In the genomic region with DNA sequence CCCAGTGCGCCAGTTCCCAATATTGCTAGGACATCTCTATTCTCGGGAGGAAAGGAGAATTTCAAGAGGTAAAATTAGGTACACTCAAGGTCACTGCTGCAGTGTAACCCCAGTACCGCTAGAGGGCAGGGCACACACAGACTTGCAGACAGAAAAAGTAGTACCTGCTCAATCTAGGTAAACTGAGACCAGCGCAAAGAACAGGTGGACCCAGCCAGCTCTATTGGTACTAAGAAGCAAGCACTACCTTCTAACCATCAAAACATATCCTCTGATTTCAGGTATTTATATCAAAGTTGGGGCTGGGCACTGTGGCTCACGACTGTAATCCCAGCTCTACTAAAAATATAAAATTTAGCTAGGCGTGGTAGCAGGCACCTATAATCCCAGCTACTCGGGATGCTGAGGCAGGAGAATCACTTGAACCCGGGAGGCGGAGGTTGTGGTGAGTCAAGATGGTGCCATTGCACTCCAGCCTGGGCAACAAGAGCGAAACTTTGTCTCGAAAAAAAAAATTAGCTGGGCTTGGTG, we compare ENCODE assay signal across 9 cellular contexts. TPM values are rescaled to one million over a fixed set of nuclear protein-coding genes. Genes with fewer than 3 reads are reported as not detected.
DNase-seq lines count a peak whose midpoint lies in the region; ATAC-seq, FAIRE-seq and TF ChIP-seq lines count a peak whose summit lies in the region.
"Had no signal": no experiment of that assay in that cellular context is flagged by ENCODE, and none has a peak within 500 bp of the region (broad histone marks: within the 10 kb centered on the region; RNA-seq: fewer than 3 reads in every experiment).

No MANE protein-coding gene starts in this region.

- peaks cover 11% of the 10 kb centered on the region for H3K79me2 ChIP-seq in OCI-LY3 (ENCODE audit: low read length)

- H3K4me1 ChIP-seq in A549, result peaks cover 29% of the 10 kb centered on the region
- H3K4me1 ChIP-seq in OCI-LY3 (ENCODE audit: low read length), result peaks cover 42% of the 10 kb centered on the region

- TF ChIP-seq EP300 in A549 (IDR thresholded peaks at IDR 0.05), result no peak

- no peak for ATAC-seq in A549
- ATAC-seq in activated T-cell treated with anti-CD3 and anti-CD28 coated beads, Interleukin-2, amount 50 U/mL, for 72 hours (replicated peaks in 1 of 2), result no peak
- ATAC-seq in HG03095 (IDR thresholded peaks at IDR 0.05; ENCODE audit: unreplicated experiment), result no peak
- ATAC-seq in GM21619 (IDR thresholded peaks at IDR 0.05; ENCODE audit: unreplicated experiment), result no peak

- WGBS in A549 (ENCODE audit: missing lambda C conversion rate), result 32% methylated on average over 11 of the region's 11 CpGs

- H3K4me2 ChIP-seq in A549 (peak overlapping the region; percentile 70), OCI-LY3 (ENCODE audit: low read length) (peak overlapping the region; percentile 93)

- DNase-seq in A549 (ENCODE audit: low read depth in 1 of 2, low spot score in 1 of 2) (peak; percentile 56 to 81), fibroblast of pulmonary artery (ENCODE audit: low read depth) (peak; percentile 71), posterior cingulate gyrus (peak in 7 of 10 donors; percentile 55 to 94 (median 70))
- DNase-seq in activated T-cell treated with anti-CD3 and anti-CD28 coated beads, Interleukin-2, amount 50 U/mL, for 72 hours, result peak; percentile 66 to 76

- H3K4me3 Mint-ChIP-seq in activated T-cell treated with anti-CD3 and anti-CD28 coated beads, Interleukin-2, amount 50 U/mL, for 72 hours, result no peak overlapping the region

- H4K20me1 ChIP-seq in OCI-LY3 (ENCODE audit: insufficient read depth, low read length), result no peaks in the 10 kb centered on the region

- peak; percentile 81 for FAIRE-seq in A549 (lab: Jason Lieb, UNC)

- TF ChIP-seq RAD21 in A549 (conservative IDR thresholded peaks at IDR 0.05 in 1 of 2, IDR thresholded peaks at IDR 0.05 in 1 of 2), result peak; percentile 94 to 99

- no peak overlapping the region for H2AFZ ChIP-seq in OCI-LY3 (ENCODE audit: low read depth, low read length)

- POLR2A ChIA-PET in A549 (lab: Yijun Ruan, JAX), result interaction anchor here (0.6 to 0.7 kb wide), 2 partner anchors 11 to 109 kb away, joined by 3 to 4 read pairs; a partner anchor contains a TSS

- H3K4me3 ChIP-seq in A549 (no peak overlapping the region), OCI-LY3 (ENCODE audit: low read length) (peak overlapping the region; percentile 75), fibroblast of pulmonary artery (replicated peaks; ENCODE audit: low read depth, low read length) (no peak overlapping the region)

- peaks cover 39% of the 10 kb centered on the region for H3K4me1 Mint-ChIP-seq in activated T-cell treated with anti-CD3 and anti-CD28 coated beads, Interleukin-2, amount 50 U/mL, for 72 hours (ENCODE audit: low read depth)

- peaks cover 0 to 5% of the 10 kb centered on the region in 2 donors for H3K36me3 Mint-ChIP-seq in activated T-cell treated with anti-CD3 and anti-CD28 coated beads, Interleukin-2, amount 50 U/mL, for 72 hours (ENCODE audit: insufficient read depth in 2 of 2)

- peak overlapping the region; percentile 14 to 67; a peak in 3 of 6 replicates for H3K27ac ChIP-seq in A549
- H3K27ac ChIP-seq in OCI-LY3 (ENCODE audit: low read length), result no peak overlapping the region

- H3K9me3 ChIP-seq in A549 (no peaks in the 10 kb centered on the region), OCI-LY3 (ENCODE audit: insufficient read depth, low read length) (no peaks in the 10 kb centered on the region)

- CTCF ChIA-PET in A549 (lab: Yijun Ruan, JAX), result interaction anchor here (0.6 to 23.8 kb wide), 55 partner anchors 9 to 1937 kb away, joined by 3 to 591 read pairs (median 4); a partner anchor contains a TSS

- no peak for TF ChIP-seq POLR2A in A549 (IDR thresholded peaks at IDR 0.05; ENCODE audit: low read length)

- H3K27me3 ChIP-seq in OCI-LY3 (ENCODE audit: low read depth, low read length), result no peaks in the 10 kb centered on the region

- H3K9ac ChIP-seq in OCI-LY3 (ENCODE audit: low read length), result peak overlapping the region; percentile 54

- TF ChIP-seq CTCF in A549 (IDR thresholded peaks at IDR 0.05), result peak; percentile 99
- TF ChIP-seq CTCF in GM12873 (IDR thresholded peaks at IDR 0.05; ENCODE audit: insufficient read depth, low read depth, low read length, missing control alignments), result peak; percentile 99
- TF ChIP-seq CTCF in OCI-LY3 (IDR thresholded peaks at IDR 0.05; ENCODE audit: low read depth, low read length), result peak; percentile 85
- TF ChIP-seq CTCF in fibroblast of pulmonary artery (IDR thresholded peaks at IDR 0.05; ENCODE audit: low read length, missing control alignments), result no peak

- H3K36me3 ChIP-seq in OCI-LY3 (replicated peaks; ENCODE audit: low read depth, low read length), result peaks cover 4% of the 10 kb centered on the region

- H3K27ac Mint-ChIP-seq in activated T-cell treated with anti-CD3 and anti-CD28 coated beads, Interleukin-2, amount 50 U/mL, for 72 hours, result no peak overlapping the region

- H3K9me3 Mint-ChIP-seq in activated T-cell treated with anti-CD3 and anti-CD28 coated beads, Interleukin-2, amount 50 U/mL, for 72 hours, result no peaks in the 10 kb centered on the region

- no peaks in the 10 kb centered on the region for H3K27me3 Mint-ChIP-seq in activated T-cell treated with anti-CD3 and anti-CD28 coated beads, Interleukin-2, amount 50 U/mL, for 72 hours (ENCODE audit: low read depth)

- intact Hi-C loops in posterior cingulate gyrus (cut with DNase I), result loop anchor here (5.0 kb wide), 1 partner anchor 61 kb away; no protein-coding TSS in a partner anchor

TF ChIP-seq in A549, 52 proteins besides CTCF, POLR2A, EP300 and RAD21:
- TF ChIP-seq ESRRA (IDR thresholded peaks at IDR 0.05; ENCODE audit: borderline replicate concordance, low read length) (peak; percentile 97), MAFK (IDR thresholded peaks at IDR 0.05; ENCODE audit: partially characterized antibody) (no peak), SMC3 (IDR thresholded peaks at IDR 0.05) (peak; percentile 84)
- TF ChIP-seq, protein P1, sequence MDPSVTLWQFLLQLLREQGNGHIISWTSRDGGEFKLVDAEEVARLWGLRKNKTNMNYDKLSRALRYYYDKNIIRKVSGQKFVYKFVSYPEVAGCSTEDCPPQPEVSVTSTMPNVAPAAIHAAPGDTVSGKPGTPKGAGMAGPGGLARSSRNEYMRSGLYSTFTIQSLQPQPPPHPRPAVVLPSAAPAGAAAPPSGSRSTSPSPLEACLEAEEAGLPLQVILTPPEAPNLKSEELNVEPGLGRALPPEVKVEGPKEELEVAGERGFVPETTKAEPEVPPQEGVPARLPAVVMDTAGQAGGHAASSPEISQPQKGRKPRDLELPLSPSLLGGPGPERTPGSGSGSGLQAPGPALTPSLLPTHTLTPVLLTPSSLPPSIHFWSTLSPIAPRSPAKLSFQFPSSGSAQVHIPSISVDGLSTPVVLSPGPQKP (IDR thresholded peaks at IDR 0.05; ENCODE audit: low read depth, low read length), result no peak

RNA-seq across cellular contexts. Expression of a gene that starts 3.6 kb away (rescaled TPM):
- 4.6 and 4.9 TPM in 2 replicates for polyA plus RNA-seq in A549 (2011; rRNA removed)
- 14.4 and 20.1 TPM in 2 replicates for polyA plus RNA-seq in A549 (2012; cell fraction: cytosol; rRNA removed)
- 71.8 and 82.1 TPM in 2 replicates for polyA plus RNA-seq in A549 (2012; cell fraction: nucleus; rRNA removed)
- 22.6 to 26.8 TPM (median 25.5 TPM) in 3 replicates for polyA plus RNA-seq in A549 (2017; fragmentation: RNase III; extraction: RNeasy Plus Mini Kit Qiagen cat#74134 plus additional on column Dnase treatment)
- 8.8 and 11.0 TPM in 2 replicates for polyA minus RNA-seq in A549 (2011; rRNA and poly(A)+ RNA removed)
- total RNA-seq in activated T-cell treated with anti-CD3 and anti-CD28 coated beads, Interleukin-2, amount 50 U/mL, for 72 hours, result 10 to 100 TPM in 1 of 2 donors, 1 to 10 TPM in 1; 9.4 to 11.2 TPM

RNA-seq across cellular contexts. Expression of a gene that starts 10.7 kb away (rescaled TPM):
- polyA plus RNA-seq in A549 (2011; rRNA removed), result 3.4 and 4.5 TPM in 2 replicates
- 0.70 and 0.96 TPM in 2 replicates for polyA plus RNA-seq in A549 (2012; cell fraction: cytosol; rRNA removed)
- polyA plus RNA-seq in A549 (2012; cell fraction: nucleus; rRNA removed), result 0.71 and 0.89 TPM in 2 replicates
- polyA plus RNA-seq in A549 (2017; fragmentation: RNase III; extraction: RNeasy Plus Mini Kit Qiagen cat#74134 plus additional on column Dnase treatment), result 3.1 to 3.8 TPM (median 3.5 TPM) in 3 replicates
- 3.7 and 4.3 TPM in 2 replicates for polyA minus RNA-seq in A549 (2011; rRNA and poly(A)+ RNA removed)
- 1 to 10 TPM in 1 of 2 donors, under 1 TPM in 1; 0.70 to 1.8 TPM for total RNA-seq in activated T-cell treated with anti-CD3 and anti-CD28 coated beads, Interleukin-2, amount 50 U/mL, for 72 hours

RNA-seq across cellular contexts. Expression of a gene that starts 21.8 kb away (rescaled TPM):
- polyA plus RNA-seq in A549 (2011; rRNA removed) (2.1 and 2.7 TPM in 2 replicates), A549 (2017; fragmentation: RNase III; extraction: RNeasy Plus Mini Kit Qiagen cat#74134 plus additional on column Dnase treatment) (2.4 to 2.9 TPM (median 2.7 TPM) in 3 replicates)
- polyA plus RNA-seq in A549 (2012; cell fraction: cytosol; rRNA removed), result 2.8 and 3.6 TPM in 2 replicates
- 3.9 and 4.4 TPM in 2 replicates for polyA plus RNA-seq in A549 (2012; cell fraction: nucleus; rRNA removed)
- 1.9 and 2.3 TPM in 2 replicates for polyA minus RNA-seq in A549 (2011; rRNA and poly(A)+ RNA removed)
- 1 to 10 TPM in 1 of 2 donors, under 1 TPM in 1; 0.89 to 1.6 TPM for total RNA-seq in activated T-cell treated with anti-CD3 and anti-CD28 coated beads, Interleukin-2, amount 50 U/mL, for 72 hours
- total RNA-seq: pulmonary artery endothelial cell had no signal

RNA-seq across cellular contexts. Expression of a gene that starts 36.3 kb away (rescaled TPM):
- 263 and 374 TPM in 2 replicates for polyA plus RNA-seq in A549 (2011; rRNA removed)
- 225 and 261 TPM in 2 replicates for polyA plus RNA-seq in A549 (2012; cell fraction: cytosol; rRNA removed)
- 743 and 891 TPM in 2 replicates for polyA plus RNA-seq in A549 (2012; cell fraction: nucleus; rRNA removed)
- 228 to 250 TPM (median 234 TPM) in 3 replicates for polyA plus RNA-seq in A549 (2017; fragmentation: RNase III; extraction: RNeasy Plus Mini Kit Qiagen cat#74134 plus additional on column Dnase treatment)
- polyA minus RNA-seq in A549 (2011; rRNA and poly(A)+ RNA removed), result 1,065 and 1,094 TPM in 2 replicates
- 100 to 1,000 TPM; 332 to 390 TPM for total RNA-seq in activated T-cell treated with anti-CD3 and anti-CD28 coated beads, Interleukin-2, amount 50 U/mL, for 72 hours

RNA-seq across cellular contexts. Expression of a gene that starts 40.9 kb away (rescaled TPM):
- polyA plus RNA-seq in A549 (2011; rRNA removed) (11.5 and 13.7 TPM in 2 replicates), A549 (2017; fragmentation: RNase III; extraction: RNeasy Plus Mini Kit Qiagen cat#74134 plus additional on column Dnase treatment) (2.3 to 3.4 TPM (median 3.0 TPM) in 3 replicates)
- polyA plus RNA-seq in A549 (2012; cell fraction: cytosol; rRNA removed), result 4.7 and 7.2 TPM in 2 replicates
- 8.7 and 12.9 TPM in 2 replicates for polyA plus RNA-seq in A549 (2012; cell fraction: nucleus; rRNA removed)
- polyA minus RNA-seq in A549 (2011; rRNA and poly(A)+ RNA removed), result 8.2 and 8.7 TPM in 2 replicates
- total RNA-seq in activated T-cell treated with anti-CD3 and anti-CD28 coated beads, Interleukin-2, amount 50 U/mL, for 72 hours, result 1 to 10 TPM in 1 of 2 donors, not detected in 1; 2.2 TPM
